ENCODE assay signal across 35 cellular contexts in genomic region chr2:220885593-220885992, GRCh38.
"Had no signal": no experiment of that assay in that cellular context is flagged by ENCODE, and none has a peak within 500 bp of the region (broad histone marks: within the 10 kb centered on the region; RNA-seq: fewer than 3 reads in every experiment).

No MANE protein-coding gene starts in this region.

- H3K36me3 ChIP-seq: MG63 had no signal

- H3K27me3 ChIP-seq: MG63 had no signal

- H3K4me3 ChIP-seq: MG63 had no signal

- DNase-seq: Karpas-422, Kasumi-1, MG63, MM.1S, MV-4-11, NCI-H1048, NCI-H1092, NCI-H1092 treated with DMSO at 0.1 percent for 48 hours, NCI-H1105, NCI-H1105 treated with DMSO at 0.1 percent for 48 hours, NCI-H1417, NCI-H1417 treated with DMSO at 0.1 percent for 48 hours, NCI-H1436, NCI-H1436 treated with DMSO at 0.1 percent for 48 hours, NCI-H146, NCI-H1694, NCI-H1694 treated with DMSO at 0.1 percent for 48 hours, NCI-H187, NCI-H187 treated with DMSO at 0.1 percent for 48 hours, NCI-H1930, NCI-H2029, NCI-H2029 treated with DMSO at 0.1 percent for 48 hours, NCI-H2081, NCI-H2107, NCI-H2171, NCI-H2171 treated with DMSO at 0.1 percent for 48 hours, NCI-H2227 treated with DMSO at 0.1 percent for 48 hours, NCI-H226, NCI-H345, NCI-H446, NCI-H446 treated with DMSO at 0.1 percent for 48 hours, NCI-H510A, NCI-H510A treated with DMSO at 0.1 percent for 48 hours, NCI-H524, NCI-H524 treated with DMSO at 0.1 percent for 48 hours had no signal
